Comparison of ENCODE assay signal across 1 cellular context in the genomic region with DNA sequence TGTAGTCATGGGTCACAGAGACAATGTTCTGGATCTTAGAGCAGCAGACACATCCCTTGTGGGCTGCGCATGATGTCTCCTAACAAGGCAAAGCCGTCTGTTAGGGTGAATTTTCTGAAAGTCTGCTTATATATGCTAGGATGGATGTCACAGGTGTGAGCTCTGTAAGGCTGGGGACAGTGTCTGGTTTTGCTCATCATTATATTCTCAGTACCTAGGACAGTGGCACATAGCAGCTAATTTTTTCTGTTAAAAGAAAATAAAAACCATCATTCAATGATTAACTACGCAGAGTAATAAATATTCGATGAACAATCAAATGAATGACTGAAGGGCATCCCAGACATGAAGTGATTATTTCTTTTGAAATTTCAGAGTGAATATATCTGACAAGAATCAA.
TF ChIP-seq lines count a peak whose summit lies in the region.

No MANE protein-coding gene starts in this region.

TF ChIP-seq in K562, 482 proteins besides CTCF, POLR2A, EP300 and RAD21:
- TF ChIP-seq MCM5 (IDR thresholded peaks at IDR 0.05; ENCODE audit: low read depth): no peak
- TF ChIP-seq, protein P1, sequence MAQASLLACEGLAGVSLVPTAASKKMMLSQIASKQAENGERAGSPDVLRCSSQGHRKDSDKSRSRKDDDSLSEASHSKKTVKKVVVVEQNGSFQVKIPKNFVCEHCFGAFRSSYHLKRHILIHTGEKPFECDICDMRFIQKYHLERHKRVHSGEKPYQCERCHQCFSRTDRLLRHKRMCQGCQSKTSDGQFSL (CRISPR knock-in tag; IDR thresholded peaks at IDR 0.05): peak; percentile 1; the same call in 1 of the 2 replicates
- TF ChIP-seq, protein P1 (tag; IDR thresholded peaks at IDR 0.05): no peak
- no peak for TF ChIP-seq SMAD1 (IDR thresholded peaks at IDR 0.05; ENCODE audit: low read depth, low read length, partially characterized antibody)
- TF ChIP-seq SIN3B (IDR thresholded peaks at IDR 0.05; ENCODE audit: low read depth): no peak
- TF ChIP-seq, protein P2, sequence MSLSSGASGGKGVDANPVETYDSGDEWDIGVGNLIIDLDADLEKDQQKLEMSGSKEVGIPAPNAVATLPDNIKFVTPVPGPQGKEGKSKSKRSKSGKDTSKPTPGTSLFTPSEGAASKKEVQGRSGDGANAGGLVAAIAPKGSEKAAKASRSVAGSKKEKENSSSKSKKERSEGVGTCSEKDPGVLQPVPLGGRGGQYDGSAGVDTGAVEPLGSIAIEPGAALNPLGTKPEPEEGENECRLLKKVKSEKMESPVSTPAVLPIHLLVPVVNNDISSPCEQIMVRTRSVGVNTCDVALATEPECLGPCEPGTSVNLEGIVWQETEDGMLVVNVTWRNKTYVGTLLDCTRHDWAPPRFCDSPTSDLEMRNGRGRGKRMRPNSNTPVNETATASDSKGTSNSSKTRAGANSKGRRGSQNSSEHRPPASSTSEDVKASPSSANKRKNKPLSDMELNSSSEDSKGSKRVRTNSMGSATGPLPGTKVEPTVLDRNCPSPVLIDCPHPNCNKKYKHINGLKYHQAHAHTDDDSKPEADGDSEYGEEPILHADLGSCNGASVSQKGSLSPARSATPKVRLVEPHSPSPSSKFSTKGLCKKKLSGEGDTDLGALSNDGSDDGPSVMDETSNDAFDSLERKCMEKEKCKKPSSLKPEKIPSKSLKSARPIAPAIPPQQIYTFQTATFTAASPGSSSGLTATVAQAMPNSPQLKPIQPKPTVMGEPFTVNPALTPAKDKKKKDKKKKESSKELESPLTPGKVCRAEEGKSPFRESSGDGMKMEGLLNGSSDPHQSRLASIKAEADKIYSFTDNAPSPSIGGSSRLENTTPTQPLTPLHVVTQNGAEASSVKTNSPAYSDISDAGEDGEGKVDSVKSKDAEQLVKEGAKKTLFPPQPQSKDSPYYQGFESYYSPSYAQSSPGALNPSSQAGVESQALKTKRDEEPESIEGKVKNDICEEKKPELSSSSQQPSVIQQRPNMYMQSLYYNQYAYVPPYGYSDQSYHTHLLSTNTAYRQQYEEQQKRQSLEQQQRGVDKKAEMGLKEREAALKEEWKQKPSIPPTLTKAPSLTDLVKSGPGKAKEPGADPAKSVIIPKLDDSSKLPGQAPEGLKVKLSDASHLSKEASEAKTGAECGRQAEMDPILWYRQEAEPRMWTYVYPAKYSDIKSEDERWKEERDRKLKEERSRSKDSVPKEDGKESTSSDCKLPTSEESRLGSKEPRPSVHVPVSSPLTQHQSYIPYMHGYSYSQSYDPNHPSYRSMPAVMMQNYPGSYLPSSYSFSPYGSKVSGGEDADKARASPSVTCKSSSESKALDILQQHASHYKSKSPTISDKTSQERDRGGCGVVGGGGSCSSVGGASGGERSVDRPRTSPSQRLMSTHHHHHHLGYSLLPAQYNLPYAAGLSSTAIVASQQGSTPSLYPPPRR (CRISPR knock-in tag; IDR thresholded peaks at IDR 0.05; ENCODE audit: borderline replicate concordance): no peak
